Comparison of ENCODE assay signal across 1 cellular context in genomic region chr14:103113774-103114173, GRCh38.
A peak's percentile ranks its signal among the peaks of the same experiment; 100 is the strongest.
TF ChIP-seq lines count a peak whose summit lies in the region.

No MANE protein-coding gene starts in this region.

TF ChIP-seq in K562, 482 proteins besides CTCF, POLR2A, EP300 and RAD21:
- TF ChIP-seq U2AF1 (optimal IDR thresholded peaks at IDR 0.05; ENCODE audit: low read depth, low read length): no peak
- TF ChIP-seq POLR2G (IDR thresholded peaks at IDR 0.05; ENCODE audit: low read depth, low read length): 0 out of 2 replicates have a peak, but pooled peaks have one; percentile 25
- no peak for TF ChIP-seq EZH2 (IDR thresholded peaks at IDR 0.05; ENCODE audit: borderline replicate concordance, low read depth, low read length)
- TF ChIP-seq CHD7 (IDR thresholded peaks at IDR 0.05; ENCODE audit: low read depth, low read length): no peak
- no peak for TF ChIP-seq E2F4 (CRISPR knock-in tag; IDR thresholded peaks at IDR 0.05; ENCODE audit: low read depth)
- TF ChIP-seq ZFX (CRISPR knock-in tag; IDR thresholded peaks at IDR 0.05): 0 out of 2 replicates have a peak, but pooled peaks have one; percentile 20
- TF ChIP-seq THRA (IDR thresholded peaks at IDR 0.05): no peak
- TF ChIP-seq CBX8 (IDR thresholded peaks at IDR 0.05; ENCODE audit: borderline replicate concordance, extremely low read depth, low read depth, low read length, poor library complexity, severe bottlenecking): no peak
- no peak for TF ChIP-seq MED1 (CRISPR knock-in tag; IDR thresholded peaks at IDR 0.05; ENCODE audit: borderline replicate concordance)
- TF ChIP-seq ZBTB11 (CRISPR knock-in tag; IDR thresholded peaks at IDR 0.05): no peak
- no peak for TF ChIP-seq CREB3 (tag; conservative IDR thresholded peaks at IDR 0.05; ENCODE audit: low read depth)
- no peak for TF ChIP-seq NFYB (IDR thresholded peaks at IDR 0.05; ENCODE audit: extremely low read depth, insufficient read length)
- no peak for TF ChIP-seq THAP12 (CRISPR knock-in tag; IDR thresholded peaks at IDR 0.05)
- TF ChIP-seq PHF21A (IDR thresholded peaks at IDR 0.05; ENCODE audit: borderline replicate concordance, low read depth): no peak
- no peak for TF ChIP-seq PHB2 (IDR thresholded peaks at IDR 0.05; ENCODE audit: low read depth)
